Comparison of ENCODE assay signal across 15 cellular contexts in the genomic region with DNA sequence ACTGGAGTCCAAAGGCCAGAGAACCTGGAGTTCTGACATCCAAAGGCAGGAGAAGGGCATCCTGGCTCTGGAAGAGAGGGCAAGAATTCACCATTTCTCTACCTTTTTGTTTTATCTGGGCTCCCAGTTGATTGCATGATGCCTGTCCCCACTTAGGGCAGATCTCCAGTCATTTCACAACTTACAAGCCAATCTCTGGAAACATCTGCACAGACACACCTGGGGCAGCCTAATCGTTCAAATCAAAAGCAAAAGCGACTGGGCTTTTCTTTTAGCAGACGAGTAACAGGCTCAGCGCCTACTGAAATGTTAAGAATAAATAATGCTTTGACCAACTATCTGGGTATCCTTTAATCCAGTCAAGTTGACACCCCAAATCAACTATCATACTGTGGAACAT.
"Had no signal": no experiment of that assay in that cellular context is flagged by ENCODE, and none has a peak within 500 bp of the region (broad histone marks: within the 10 kb centered on the region; RNA-seq: fewer than 3 reads in every experiment).

No MANE protein-coding gene starts in this region.

- H3K27me3 ChIP-seq: colonic mucosa, foreskin keratinocyte, neural progenitor cell, ovary, stomach had no signal

- ATAC-seq: foreskin keratinocyte, left colon, WTC11 had no signal

- H3K4me2 ChIP-seq: neural progenitor cell had no signal

- H3K36me3 ChIP-seq: colonic mucosa, neural progenitor cell, ovary, stomach had no signal

- H3K4me3 ChIP-seq: colonic mucosa, lung, neural progenitor cell, ovary, stomach had no signal

- H3K27ac ChIP-seq: colonic mucosa, foreskin keratinocyte, neural progenitor cell, ovary, stomach had no signal

- DNase-seq: activated CD4-positive, alpha-beta T cell treated with anti-CD3 and anti-CD28 coated beads, Interleukin-2, amount 10 ng/mL, durations not matched to agents 24 days and 14 days; activated T-cell treated with anti-CD3 and anti-CD28 coated beads for 4 hours; caudate nucleus; colonic mucosa; foreskin keratinocyte; immature natural killer cell; left colon; midbrain; ovary; stimulated activated CD4-positive, alpha-beta T cell treated with anti-CD3 and anti-CD28 coated beads, Interleukin-4, amount 100 ng/mL, for 24 hours; stomach had no signal

- H3K9ac ChIP-seq: neural progenitor cell had no signal

- H3K4me1 ChIP-seq: colonic mucosa, foreskin keratinocyte, neural progenitor cell, stomach had no signal

- FAIRE-seq: urothelium cell line had no signal

- H3K9me3 ChIP-seq: colonic mucosa, ovary, stomach had no signal

- H2AFZ ChIP-seq: neural progenitor cell had no signal
